ENCODE assay signal across 8 cellular contexts in the genomic region with DNA sequence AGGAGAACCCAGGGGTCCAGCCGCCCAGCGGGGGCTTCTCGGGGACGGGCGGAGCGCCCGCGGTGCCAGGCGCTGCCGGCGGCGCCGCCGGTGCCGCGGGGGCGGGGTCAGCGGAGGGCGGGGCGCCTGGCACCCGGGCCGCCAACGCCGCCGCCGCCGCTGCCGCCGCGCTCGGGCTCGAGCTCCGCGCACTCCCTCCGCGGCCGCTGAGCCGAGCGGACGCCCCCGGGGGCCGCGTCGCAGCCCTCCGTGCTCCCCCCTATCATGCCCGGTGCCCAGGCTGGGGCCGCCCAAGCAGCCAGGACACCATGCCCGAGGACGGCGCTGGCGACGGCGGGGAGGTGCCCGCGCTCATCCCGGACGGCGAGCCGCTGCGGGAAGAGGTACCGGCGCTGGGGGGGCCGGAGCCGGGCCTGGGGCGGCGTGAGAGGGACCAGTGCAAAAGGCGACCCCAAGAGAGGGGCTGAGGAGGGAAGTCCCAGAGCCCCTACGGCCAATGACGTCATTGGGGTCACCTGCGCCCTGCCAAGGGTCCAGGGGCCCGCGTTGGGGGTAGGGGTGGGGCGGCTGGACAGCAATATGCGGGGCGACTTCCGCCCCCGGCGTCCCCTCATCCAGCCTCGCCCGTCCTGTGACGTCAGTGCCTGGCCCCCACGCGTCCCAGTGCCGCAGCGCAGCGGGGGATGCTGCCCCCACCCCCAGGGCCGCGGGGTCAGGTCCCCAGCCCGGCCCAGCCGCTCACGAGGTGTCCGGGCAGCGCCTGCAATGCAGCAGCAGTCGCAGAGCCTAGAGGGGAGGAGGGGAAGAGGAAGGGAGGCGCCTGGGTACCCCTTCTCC. TPM values are rescaled to one million over a fixed set of nuclear protein-coding genes. Genes with fewer than 3 reads are reported as not detected.
A peak's percentile ranks its signal among the peaks of the same experiment; 100 is the strongest.
DNase-seq lines count a peak whose midpoint lies in the region; ATAC-seq and TF ChIP-seq lines count a peak whose summit lies in the region.

TMEM151A (plus strand) TSS at position 189 of the 837 bp plus-strand sequence; CDS start at position 309, 120 bp downstream.

- H3K27me3 Mint-ChIP-seq in activated naive CD4-positive, alpha-beta T cell treated with anti-CD3 and anti-CD28 coated beads, Interleukin-2, amount 50 U/mL, for 24 hours: peaks cover 12% of the 10 kb centered on the region

- H3K9ac ChIP-seq in Karpas-422 (ENCODE audit: low read length): no peak within 1 kb of the TSS

- no peak for TF ChIP-seq POLR2A in uterus (IDR thresholded peaks at IDR 0.05)

- H3K36me3 ChIP-seq in left ventricle myocardium inferior: no peaks in the 10 kb centered on the region
- no peaks in the 10 kb centered on the region for H3K36me3 ChIP-seq in upper lobe of right lung
- H3K36me3 ChIP-seq in Karpas-422 (ENCODE audit: insufficient read depth, low read length): no peaks in the 10 kb centered on the region
- no peaks in the 10 kb centered on the region for H3K36me3 ChIP-seq in uterus

- H3K4me3 ChIP-seq in left ventricle myocardium inferior (peak within 1 kb of the TSS; percentile 60), upper lobe of right lung (peak within 1 kb of the TSS; percentile 34), Karpas-422 (ENCODE audit: low read length) (no peak within 1 kb of the TSS), uterus (no peak within 1 kb of the TSS)

- H3K27ac ChIP-seq in left ventricle myocardium inferior (replicated peaks): no peak within 1 kb of the TSS
- H3K27ac ChIP-seq in upper lobe of right lung: no peak within 1 kb of the TSS
- no peak within 1 kb of the TSS for H3K27ac ChIP-seq in Karpas-422 (ENCODE audit: low read length)
- H3K27ac ChIP-seq in uterus: no peak within 1 kb of the TSS
- H3K27ac ChIP-seq in foreskin keratinocyte: no peak within 1 kb of the TSS

- H3K27me3 ChIP-seq in left ventricle myocardium inferior (ENCODE audit: low read depth) (peaks cover 66% of the 10 kb centered on the region), upper lobe of right lung (peaks cover 32% of the 10 kb centered on the region), Karpas-422 (ENCODE audit: low read length) (no peaks in the 10 kb centered on the region), uterus (peaks cover 7 to 13% of the 10 kb centered on the region in 2 donors), foreskin keratinocyte (peaks cover 37% of the 10 kb centered on the region)

- H3K4me1 Mint-ChIP-seq in activated naive CD4-positive, alpha-beta T cell treated with anti-CD3 and anti-CD28 coated beads, Interleukin-2, amount 50 U/mL, for 24 hours: peaks cover 33% of the 10 kb centered on the region

- H3K36me3 Mint-ChIP-seq in activated naive CD4-positive, alpha-beta T cell treated with anti-CD3 and anti-CD28 coated beads, Interleukin-2, amount 50 U/mL, for 24 hours: no peaks in the 10 kb centered on the region

- H3K4me1 ChIP-seq in left ventricle myocardium inferior: peaks cover 34% of the 10 kb centered on the region
- H3K4me1 ChIP-seq in upper lobe of right lung: peaks cover 22% of the 10 kb centered on the region
- H3K4me1 ChIP-seq in Karpas-422 (ENCODE audit: low read length): peaks cover 26% of the 10 kb centered on the region
- peaks cover 0 to 19% of the 10 kb centered on the region in 2 donors for H3K4me1 ChIP-seq in uterus
- H3K4me1 ChIP-seq in foreskin keratinocyte: no peaks in the 10 kb centered on the region

- no peaks in the 10 kb centered on the region for H3K9me2 ChIP-seq in Karpas-422 (replicated peaks; ENCODE audit: insufficient read depth, low read length)

- peak within 1 kb of the TSS; percentile 13 for H3K27ac Mint-ChIP-seq in activated naive CD4-positive, alpha-beta T cell treated with anti-CD3 and anti-CD28 coated beads, Interleukin-2, amount 50 U/mL, for 24 hours

- no peak within 1 kb of the TSS for H3K4me2 ChIP-seq in Karpas-422 (ENCODE audit: low read depth, low read length, poor library complexity, severe bottlenecking)

- H3K79me2 ChIP-seq in Karpas-422 (ENCODE audit: low read length): peaks cover 15% of the 10 kb centered on the region

- no peak within 1 kb of the TSS for H2AFZ ChIP-seq in Karpas-422 (ENCODE audit: low read length)

- ATAC-seq in left ventricle myocardium superior (no peak), left lobe of liver (peak; percentile 8), upper lobe of right lung (no peak), foreskin keratinocyte (no peak)

- no peaks in the 10 kb centered on the region for H3K9me3 ChIP-seq in left ventricle myocardium inferior (replicated peaks)
- no peaks in the 10 kb centered on the region for H3K9me3 ChIP-seq in upper lobe of right lung
- no peaks in the 10 kb centered on the region for H3K9me3 ChIP-seq in Karpas-422 (ENCODE audit: low read length)
- no peaks in the 10 kb centered on the region for H3K9me3 ChIP-seq in uterus

- 0 out of 2 replicates have a peak, but pooled peaks cover 4% of the 10 kb centered on the region for H4K20me1 ChIP-seq in Karpas-422 (ENCODE audit: insufficient read depth, low read depth, low read length)

- H3K9me3 Mint-ChIP-seq in activated naive CD4-positive, alpha-beta T cell treated with anti-CD3 and anti-CD28 coated beads, Interleukin-2, amount 50 U/mL, for 24 hours: no peaks in the 10 kb centered on the region

- intact Hi-C loops in left ventricle myocardium inferior (cut with micrococcal nuclease): no loop called here
- intact Hi-C loops in left ventricle myocardium superior (cut with micrococcal nuclease): no loop called here
- intact Hi-C loops in upper lobe of right lung (cut with DNase I): no loop called here
- intact Hi-C loops in uterus (cut with DNase I; ENCODE audit: low total_unique reads): no loop called here

- DNase-seq in left ventricle myocardium inferior (no peak), left ventricle myocardium superior (no peak), left lobe of liver (ENCODE audit: low spot score) (no peak), upper lobe of right lung (no peak), Karpas-422 (no peak), uterus (no peak), foreskin keratinocyte (no peak)

- no peak for TF ChIP-seq CTCF in left ventricle myocardium inferior (IDR thresholded peaks at IDR 0.05; ENCODE audit: borderline replicate concordance)
- TF ChIP-seq CTCF in upper lobe of right lung (IDR thresholded peaks at IDR 0.05): no peak
- TF ChIP-seq CTCF in uterus (IDR thresholded peaks at IDR 0.05): no peak
- TF ChIP-seq CTCF in foreskin keratinocyte (conservative IDR thresholded peaks at IDR 0.05): no peak

- H3K4me3 Mint-ChIP-seq in activated naive CD4-positive, alpha-beta T cell treated with anti-CD3 and anti-CD28 coated beads, Interleukin-2, amount 50 U/mL, for 24 hours: peak within 1 kb of the TSS; percentile 95

RNA-seq across cellular contexts. Expression of gene TMEM151A, which starts in this region (rescaled TPM):
- total RNA-seq in left ventricle myocardium inferior (not detected), left ventricle myocardium superior (0.25 TPM), left lobe of liver (0.10 TPM), upper lobe of right lung (0.41 TPM), uterus (under 1 TPM in 1 of 4 donors, not detected in 3; 0.27 TPM), foreskin keratinocyte (0.04 TPM in 1 of 2 replicates, not detected in the other)
- not detected in 2 replicates for total RNA-seq in Karpas-422 (2014; rRNA removed; shearing (Covaris generic); ENCODE audit: low replicate concordance)
- polyA plus RNA-seq in foreskin keratinocyte: 0.02 and 0.04 TPM in 2 replicates

Comparison
In these comparisons a context has a peak if more than half of its experiments do, and no peak if none do; other contexts are left out.
1. Peak in ATAC-seq in left lobe of liver; RNA of the gene not detected or under 1 TPM.
2. H3K4me3 ChIP-seq: peak in left ventricle myocardium inferior (single experiment) and upper lobe of right lung (single experiment); none in Karpas-422 (single experiment) and uterus (0 of 2).